In genomic region chrX:41922125-41922521, GRCh38 we compare ENCODE assay signal across 8 cellular contexts. TPM values are rescaled to one million over a fixed set of nuclear protein-coding genes. Genes with fewer than 3 reads are reported as not detected.
DNase-seq lines count a peak whose midpoint lies in the region; FAIRE-seq and TF ChIP-seq lines count a peak whose summit lies in the region.

No MANE protein-coding gene starts in this region.

- H3K4me1 ChIP-seq in CD8-positive, alpha-beta memory T cell (ENCODE audit: insufficient read depth, low read length) = no peaks in the 10 kb centered on the region
- no peaks in the 10 kb centered on the region for H3K4me1 ChIP-seq in endocrine pancreas (ENCODE audit: control insufficient read depth, insufficient read depth, low read length)

- H3K27me3 Mint-ChIP-seq in CD8-positive, alpha-beta memory T cell = peaks cover 0 to 3% of the 10 kb centered on the region in 2 donors

- peaks cover 0 to 6% (median 0%) of the 10 kb centered on the region in 3 donors for H3K36me3 Mint-ChIP-seq in CD8-positive, alpha-beta memory T cell

- H3K4me1 Mint-ChIP-seq in CD8-positive, alpha-beta memory T cell = peaks cover 36 to 47% (median 42%) of the 10 kb centered on the region in 3 donors

- no peak overlapping the region for H3K4me2 ChIP-seq in neural cell (ENCODE audit: low read length)

- H3K4me3 Mint-ChIP-seq in CD8-positive, alpha-beta memory T cell = peak overlapping the region; percentile 87 to 99 (median 92)

- H3K27ac ChIP-seq in CD8-positive, alpha-beta memory T cell (ENCODE audit: low read depth, low read length) = peak overlapping the region; percentile 12
- H3K27ac ChIP-seq in VCaP (peak overlapping the region; percentile 82), neural cell (ENCODE audit: low read length) (peak overlapping the region; percentile 90)

- H3K27me3 ChIP-seq in CD8-positive, alpha-beta memory T cell (ENCODE audit: insufficient read depth, low read length, poor library complexity, severe bottlenecking) = no peaks in the 10 kb centered on the region
- no peaks in the 10 kb centered on the region for H3K27me3 ChIP-seq in endocrine pancreas (ENCODE audit: control insufficient read depth, insufficient read depth, low read length)
- H3K27me3 ChIP-seq in neural cell (ENCODE audit: insufficient read depth, low read depth, low read length) = no peaks in the 10 kb centered on the region

- H4K20me1 ChIP-seq in neural cell (ENCODE audit: insufficient read depth) = no peaks in the 10 kb centered on the region

- peaks cover 52% of the 10 kb centered on the region for H3K79me2 ChIP-seq in neural cell (replicated peaks; ENCODE audit: insufficient read depth, low read length)

- peak in 4 of 5 donors; percentile 1 to 50 (median 12) for DNase-seq in CD8-positive, alpha-beta memory T cell
- no peak for DNase-seq in HTR-8/SVneo (ENCODE audit: insufficient read length, low spot score)
- DNase-seq in GM10266 (ENCODE audit: extremely low spot score) = no peak
- no peak for DNase-seq in epidermal melanocyte (ENCODE audit: insufficient read length, low spot score)
- no peak for DNase-seq in islet precursor cell

- H3K9ac ChIP-seq in endocrine pancreas (ENCODE audit: control insufficient read depth, insufficient read depth, low read length) (no peak overlapping the region), neural cell (ENCODE audit: low read length) (peak overlapping the region; percentile 85)

- no peaks in the 10 kb centered on the region for H3F3A ChIP-seq in neural cell (ENCODE audit: insufficient read depth, low read length, poor library complexity, severe bottlenecking)

- no peak for TF ChIP-seq CTCF in VCaP (conservative IDR thresholded peaks at IDR 0.05)
- TF ChIP-seq CTCF in neural cell (IDR thresholded peaks at IDR 0.05; ENCODE audit: poor library complexity, severe bottlenecking) = no peak
- TF ChIP-seq CTCF in GM10266 (IDR thresholded peaks at IDR 0.05; ENCODE audit: control insufficient read depth, insufficient read depth, low read depth, missing control alignments) = no peak

- CTCF ChIA-PET in CD8-positive, alpha-beta memory T cell (lab: Charles Lee) = interaction anchor here (1.5 kb wide), 1 partner anchor 1022 kb away, joined by 8 read pairs; no protein-coding TSS in a partner anchor

- FAIRE-seq in HTR-8/SVneo (lab: Jason Lieb, UNC) = peak; percentile 72

- H3K27ac Mint-ChIP-seq in CD8-positive, alpha-beta memory T cell = peak overlapping the region; percentile 50 to 91 (median 88)

- no peaks in the 10 kb centered on the region for H3K9me3 ChIP-seq in CD8-positive, alpha-beta memory T cell (ENCODE audit: low read length)
- H3K9me3 ChIP-seq in endocrine pancreas (ENCODE audit: control insufficient read depth, low read length) = no peaks in the 10 kb centered on the region
- no peaks in the 10 kb centered on the region for H3K9me3 ChIP-seq in neural cell (ENCODE audit: low read length)

- peaks cover 0 to 3% (median 0%) of the 10 kb centered on the region in 5 donors for H3K9me3 Mint-ChIP-seq in CD8-positive, alpha-beta memory T cell

- H2AFZ ChIP-seq in neural cell (ENCODE audit: low read depth, low read length) = no peak overlapping the region

- POLR2A ChIA-PET in CD8-positive, alpha-beta memory T cell (lab: Charles Lee) = interaction anchor here (0.6 to 1.1 kb wide), 3 partner anchors 86 to 1063 kb away, joined by 3 to 14 read pairs (median 4); no protein-coding TSS in a partner anchor

- no peak for TF ChIP-seq EP300 in neural cell (conservative IDR thresholded peaks at IDR 0.05; ENCODE audit: poor library complexity, severe bottlenecking)

- H3K36me3 ChIP-seq in CD8-positive, alpha-beta memory T cell (ENCODE audit: insufficient read depth, low read length) = no peaks in the 10 kb centered on the region
- H3K36me3 ChIP-seq in endocrine pancreas (ENCODE audit: control insufficient read depth, insufficient read depth, low read length) = no peaks in the 10 kb centered on the region
- H3K36me3 ChIP-seq in neural cell (ENCODE audit: insufficient read depth, low read length) = no peaks in the 10 kb centered on the region

- peak overlapping the region; percentile 75 for H3K4me3 ChIP-seq in CD8-positive, alpha-beta memory T cell (ENCODE audit: low read length)
- H3K4me3 ChIP-seq in endocrine pancreas (ENCODE audit: control insufficient read depth, insufficient read depth, low read length) = peak overlapping the region; percentile 94
- H3K4me3 ChIP-seq in neural cell (ENCODE audit: low read length) = peak overlapping the region; percentile 82

- no peak for TF ChIP-seq RAD21 in neural cell (conservative IDR thresholded peaks at IDR 0.05)

- H3K9me2 ChIP-seq in neural cell (ENCODE audit: insufficient read depth, low read length) = no peaks in the 10 kb centered on the region

TF ChIP-seq in neural cell, 6 proteins besides CTCF, POLR2A, EP300 and RAD21:
- TF ChIP-seq SMC3 (conservative IDR thresholded peaks at IDR 0.05; ENCODE audit: poor library complexity) (no peak), MXI1 (conservative IDR thresholded peaks at IDR 0.05; ENCODE audit: poor library complexity, severe bottlenecking) (no peak), POLR2AphosphoS5 (IDR thresholded peaks at IDR 0.05) (no peak), TAF1 (IDR thresholded peaks at IDR 0.05; ENCODE audit: low read depth) (no peak), REST (IDR thresholded peaks at IDR 0.05; ENCODE audit: borderline replicate concordance) (no peak), EZH2 (IDR thresholded peaks at IDR 0.05; ENCODE audit: borderline replicate concordance, insufficient read depth, low read length, poor library complexity, severe bottlenecking) (no peak)

RNA-seq across cellular contexts. Expression of gene CASK, which starts 1.2 kb away (rescaled TPM):
- total RNA-seq in CD8-positive, alpha-beta memory T cell = 10 to 100 TPM; 28.4 to 32.5 TPM
- polyA plus RNA-seq in CD8-positive, alpha-beta memory T cell = 20.2 TPM
- 49.0 and 58.3 TPM in 2 replicates for polyA plus RNA-seq in neural cell
- 222 and 249 TPM in 2 replicates for polyA minus RNA-seq in neural cell

Comparison
In these comparisons a context has a peak if more than half of its experiments do, and no peak if none do; other contexts are left out.
1. DNase-seq: peak in CD8-positive, alpha-beta memory T cell (4 of 5); none in HTR-8/SVneo (single experiment), GM10266 (single experiment), epidermal melanocyte (single experiment) and islet precursor cell (single experiment).
2. H3K27ac ChIP-seq: peak in every context shown above with its lines; median percentile 90 in neural cell; 82 in VCaP; 12 in CD8-positive, alpha-beta memory T cell.
3. Peak in every context shown above with its lines, with median percentiles within 50 percentile points of each other: H3K4me3 ChIP-seq.